In genomic region chr21:35974801-35975200, GRCh38 we compare ENCODE assay signal across 9 cellular contexts.
DNase-seq lines count a peak whose midpoint lies in the region; ATAC-seq, FAIRE-seq and TF ChIP-seq lines count a peak whose summit lies in the region.
"Had no signal": no experiment of that assay in that cellular context is flagged by ENCODE, and none has a peak within 500 bp of the region (broad histone marks: within the 10 kb centered on the region; RNA-seq: fewer than 3 reads in every experiment).

No MANE protein-coding gene starts in this region.

- CTCF ChIA-PET in A549 (lab: Yijun Ruan, JAX) = interaction anchor here (1.5 kb wide), 1 partner anchor 8 kb away, joined by 3 read pairs; no protein-coding TSS in a partner anchor

- H3K36me3 ChIP-seq in bronchial epithelial cell (ENCODE audit: control insufficient read depth, insufficient read depth, low read length) = no peaks in the 10 kb centered on the region
- H3K36me3 ChIP-seq: uterus had no signal

- POLR2A ChIA-PET in A549 (lab: Yijun Ruan, JAX) = interaction anchor here (0.6 kb wide), 1 partner anchor 11 kb away, joined by 7 read pairs; no protein-coding TSS in a partner anchor

- no peak overlapping the region for H3K27ac ChIP-seq in A549
- H3K27ac ChIP-seq: uterus had no signal

- DNase-seq in A549 (ENCODE audit: low read depth in 1 of 2, low spot score in 1 of 2) (no peak), HS-5 (ENCODE audit: low read depth) (peak; percentile 0), NCI-H345 treated with DMSO at 0.1 percent for 48 hours (lab: John Stamatoyannopoulos, UW; ENCODE audit: unreplicated experiment) (peak; percentile 96), bronchial epithelial cell (ENCODE audit: low read depth) (peak; percentile 34), G401 (ENCODE audit: low spot score) (no peak), NCI-H524 (lab: John Stamatoyannopoulos, UW) (no peak)
- DNase-seq: uterus had no signal

- no peaks in the 10 kb centered on the region for H3K27me3 ChIP-seq in bronchial epithelial cell (ENCODE audit: control insufficient read depth, insufficient read depth, low read length)
- H3K27me3 ChIP-seq: uterus had no signal

- TF ChIP-seq EP300 in A549 (IDR thresholded peaks at IDR 0.05) = no peak

- FAIRE-seq in A549 (lab: Jason Lieb, UNC) (no peak), bronchial epithelial cell (lab: Jason Lieb, UNC) (no peak)

- in situ Hi-C loops in G401 (cut with HindIII; ENCODE audit: low sequenced_read_pairs) = no loop called here

- TF ChIP-seq RAD21 in A549 (conservative IDR thresholded peaks at IDR 0.05 in 1 of 2, IDR thresholded peaks at IDR 0.05 in 1 of 2) = no peak

- H3K9me3 ChIP-seq in A549 = no peaks in the 10 kb centered on the region
- H3K9me3 ChIP-seq: uterus had no signal

- TF ChIP-seq CTCF in A549 (IDR thresholded peaks at IDR 0.05) (no peak), bronchial epithelial cell (IDR thresholded peaks at IDR 0.05; ENCODE audit: insufficient read depth, low read length, severe bottlenecking) (no peak)

- 13% methylated on average over 9 of the region's 9 CpGs for WGBS in A549 (ENCODE audit: missing lambda C conversion rate)

- no peak overlapping the region for H3K4me3 ChIP-seq in A549
- H3K4me3 ChIP-seq in bronchial epithelial cell (ENCODE audit: low read depth, low read length) = no peak overlapping the region
- H3K4me3 ChIP-seq: uterus had no signal

- no peaks in the 10 kb centered on the region for H3K4me1 ChIP-seq in A549
- H3K4me1 ChIP-seq: uterus had no signal

- no peak overlapping the region for H3K4me2 ChIP-seq in A549

- no peak for TF ChIP-seq POLR2A in A549 (IDR thresholded peaks at IDR 0.05; ENCODE audit: low read length)

- ATAC-seq in A549 = no peak
- ATAC-seq in HG03378 (IDR thresholded peaks at IDR 0.05; ENCODE audit: unreplicated experiment) = no peak
- no peak for ATAC-seq in GM21360 (IDR thresholded peaks at IDR 0.05; ENCODE audit: unreplicated experiment)

TF ChIP-seq in A549, 52 proteins besides CTCF, POLR2A, EP300 and RAD21:
- TF ChIP-seq ZC3H11A (IDR thresholded peaks at IDR 0.05) = no peak
- TF ChIP-seq HOXB13 (CRISPR knock-in tag; IDR thresholded peaks at IDR 0.05; ENCODE audit: low read depth) = no peak
- TF ChIP-seq TP53 (CRISPR knock-in tag; IDR thresholded peaks at IDR 0.05) = no peak
- TF ChIP-seq POLR2AphosphoS2 (conservative IDR thresholded peaks at IDR 0.05; ENCODE audit: low read length) = no peak
- no peak for TF ChIP-seq FOSL2 (IDR thresholded peaks at IDR 0.05)
- TF ChIP-seq FOSL2 (CRISPR knock-in tag; IDR thresholded peaks at IDR 0.05) = peak; percentile 17; the same call in 1 of the 2 replicates
- TF ChIP-seq HES2 (IDR thresholded peaks at IDR 0.05) = no peak
- no peak for TF ChIP-seq ESRRA (IDR thresholded peaks at IDR 0.05; ENCODE audit: borderline replicate concordance, low read length)
- TF ChIP-seq CHD4 (IDR thresholded peaks at IDR 0.05; ENCODE audit: borderline replicate concordance) = no peak
- no peak for TF ChIP-seq ATOH8 (CRISPR knock-in tag; IDR thresholded peaks at IDR 0.05; ENCODE audit: low read depth)

Comparison
In these comparisons a context has a peak if more than half of its experiments do, and no peak if none do; other contexts are left out.
1. DNase-seq: peak in HS-5 (single experiment), NCI-H345 treated with DMSO at 0.1 percent for 48 hours (single experiment) and bronchial epithelial cell (single experiment); none in A549 (0 of 2), G401 (single experiment) and NCI-H524 (0 of 2).